In the genomic region with DNA sequence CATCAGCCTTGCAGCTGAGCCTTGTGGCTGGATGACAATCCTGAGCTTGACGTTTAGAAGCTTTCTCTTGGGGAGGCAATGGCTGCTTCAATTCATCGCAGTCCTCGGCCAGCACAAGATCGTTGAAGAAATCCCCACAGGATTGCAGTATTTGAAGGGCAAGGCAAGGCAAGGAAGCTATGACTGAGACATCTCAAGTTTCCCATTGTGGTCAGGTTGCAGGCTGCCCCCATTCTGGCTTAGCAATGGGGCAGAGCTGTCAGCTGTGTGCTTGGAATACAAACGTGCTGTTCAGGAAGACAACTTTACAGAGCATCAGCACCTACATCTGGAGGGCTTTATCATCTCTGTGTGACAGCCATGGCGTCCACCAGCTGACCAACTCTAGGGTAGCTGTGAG, we compare ENCODE assay signal across 21 cellular contexts.
DNase-seq lines count a peak whose midpoint lies in the region; ATAC-seq and TF ChIP-seq lines count a peak whose summit lies in the region.
"Had no signal": no experiment of that assay in that cellular context is flagged by ENCODE, and none has a peak within 500 bp of the region (broad histone marks: within the 10 kb centered on the region; RNA-seq: fewer than 3 reads in every experiment).

No MANE protein-coding gene starts in this region.

- peak overlapping the region; percentile 94 for H3K27ac Mint-ChIP-seq in nephron progenitor cell
- H3K27ac Mint-ChIP-seq: activated CD4-positive, alpha-beta T cell treated with anti-CD3 and anti-CD28 coated beads, Interleukin-2, amount 10 ng/mL, durations not matched to agents 24 days and 14 days; activated naive CD4-positive, alpha-beta T cell treated with anti-CD3 and anti-CD28 coated beads for 36 hours; naive thymus-derived CD8-positive, alpha-beta T cell had no signal

- H3K4me1 Mint-ChIP-seq in nephron progenitor cell, result peaks cover 62% of the 10 kb centered on the region
- H3K4me1 Mint-ChIP-seq: activated CD4-positive, alpha-beta T cell treated with anti-CD3 and anti-CD28 coated beads, Interleukin-2, amount 10 ng/mL, durations not matched to agents 24 days and 14 days had no signal

- peaks cover 4% of the 10 kb centered on the region for H3K36me3 Mint-ChIP-seq in nephron progenitor cell (ENCODE audit: low read depth)
- H3K36me3 Mint-ChIP-seq: naive thymus-derived CD8-positive, alpha-beta T cell had no signal

- H3K27ac ChIP-seq in caudate nucleus (ENCODE audit: low read depth, low read length), result peak overlapping the region; percentile 70
- H3K27ac ChIP-seq in substantia nigra (ENCODE audit: low read depth, low read length, poor library complexity, severe bottlenecking), result peak overlapping the region; percentile 66
- H3K27ac ChIP-seq: Peyer's patch had no signal

- TF ChIP-seq CTCF in nephron progenitor cell (IDR thresholded peaks at IDR 0.05), result no peak

- H3K9me3 Mint-ChIP-seq in nephron progenitor cell, result peaks cover 11% of the 10 kb centered on the region
- H3K9me3 Mint-ChIP-seq: activated naive CD4-positive, alpha-beta T cell treated with anti-CD3 and anti-CD28 coated beads for 36 hours; naive thymus-derived CD8-positive, alpha-beta T cell had no signal

- ATAC-seq in HG03196 (IDR thresholded peaks at IDR 0.05; ENCODE audit: unreplicated experiment), result no peak
- ATAC-seq: naive thymus-derived CD8-positive, alpha-beta T cell; SK-N-SH treated with all-trans-retinoic acid at 6 μM for 48 hours had no signal

- H3K4me3 Mint-ChIP-seq in nephron progenitor cell, result no peak overlapping the region
- H3K4me3 Mint-ChIP-seq: activated CD4-positive, alpha-beta T cell treated with anti-CD3 and anti-CD28 coated beads, Interleukin-2, amount 10 ng/mL, durations not matched to agents 24 days and 14 days; activated naive CD4-positive, alpha-beta T cell treated with anti-CD3 and anti-CD28 coated beads for 36 hours; naive thymus-derived CD8-positive, alpha-beta T cell had no signal

- no peaks in the 10 kb centered on the region for H3K27me3 Mint-ChIP-seq in nephron progenitor cell (ENCODE audit: low read depth, poor library complexity)
- H3K27me3 Mint-ChIP-seq: activated CD4-positive, alpha-beta T cell treated with anti-CD3 and anti-CD28 coated beads, Interleukin-2, amount 10 ng/mL, durations not matched to agents 24 days and 14 days; naive thymus-derived CD8-positive, alpha-beta T cell had no signal

- DNase-seq in LHCN-M2 (ENCODE audit: low read depth) (peak; percentile 97), caudate nucleus (lab: John Stamatoyannopoulos, UW) (peak in 3 of 61 donors; percentile 11 to 54 (median 25)), nephron progenitor cell (peak; percentile 12), substantia nigra (lab: John Stamatoyannopoulos, UW) (peak in 3 of 49 donors; percentile 23 to 27 (median 24)), HK-2 (ENCODE audit: unreplicated experiment) (no peak), iPS-NIHi11 (ENCODE audit: low spot score) (no peak)
- DNase-seq: activated CD4-positive, alpha-beta T cell treated with anti-CD3 and anti-CD28 coated beads, Interleukin-2, amount 10 ng/mL, durations not matched to agents 24 days and 14 days; activated CD8-positive, alpha-beta memory T cell treated with anti-CD3 and anti-CD28 coated beads, Interleukin-2, amount 50 U/mL, for 4 hours; activated naive CD4-positive, alpha-beta T cell treated with anti-CD3 and anti-CD28 coated beads for 36 hours; AML-193; COR-L47; erythroblast; naive thymus-derived CD8-positive, alpha-beta T cell; NCI-H1092 treated with DMSO at 0.1 percent for 48 hours; NCI-H2081 treated with DMSO at 0.1 percent for 48 hours; NCI-H82; Peyer's patch; retina; T1000 had no signal

Comparison
In these comparisons a context has a peak if more than half of its experiments do, and no peak if none do; other contexts are left out.
1. DNase-seq: peak in LHCN-M2 (single experiment) and nephron progenitor cell (single experiment); none in HK-2 (single experiment) and iPS-NIHi11 (single experiment).